ENCODE assay signal across 9 cellular contexts in the genomic region with DNA sequence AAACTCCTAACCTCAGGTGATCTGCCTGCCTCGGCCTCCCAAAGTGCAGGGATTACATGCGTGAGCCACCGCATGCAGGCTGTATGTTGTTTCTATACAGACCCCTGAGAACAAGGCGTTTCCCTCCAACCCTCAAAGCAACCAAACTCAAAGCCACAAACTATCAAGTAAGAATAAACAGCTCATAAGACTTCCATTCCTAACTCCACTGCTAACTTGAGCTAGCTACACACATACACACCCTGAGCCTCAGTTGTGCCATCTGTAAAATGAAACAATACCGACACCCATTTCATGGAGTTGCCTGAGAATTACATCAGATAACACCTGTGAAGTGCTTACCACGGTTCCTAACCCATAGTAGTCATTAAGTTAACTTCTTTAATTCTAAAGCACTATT.
DNase-seq lines count a peak whose midpoint lies in the region; ATAC-seq and TF ChIP-seq lines count a peak whose summit lies in the region.
"Had no signal": no experiment of that assay in that cellular context is flagged by ENCODE, and none has a peak within 500 bp of the region (broad histone marks: within the 10 kb centered on the region; RNA-seq: fewer than 3 reads in every experiment).

No MANE protein-coding gene starts in this region.

- 75 to 83% methylated on average over 6 of the region's 6 CpGs for WGBS in endodermal cell (ENCODE audit: insufficient coverage in 1 of 2, insufficient read length in 1 of 2), 2 experiments

- H3K9me2 ChIP-seq in GM23338 (ENCODE audit: insufficient read depth) (no peaks in the 10 kb centered on the region), PC-9 (ENCODE audit: insufficient read depth) (no peaks in the 10 kb centered on the region)

- DNase-seq in GM23338 (ENCODE audit: low spot score) (no peak), PC-9 (no peak), endodermal cell (no peak), left lobe of liver (ENCODE audit: low spot score) (no peak), NOMO-1 treated with DMSO at 0.1 percent for 48 hours (lab: John Stamatoyannopoulos, UW; ENCODE audit: unreplicated experiment) (no peak)
- no peak for DNase-seq in stimulated activated effector memory CD8-positive, alpha-beta T cell treated with anti-CD3 and anti-CD28 coated beads, Interleukin-12 subunit alpha, Interleukin-12 subunit beta, amount 100 ng/mL, for 72 hours (ENCODE audit: low spot score in 2 of 2)
- DNase-seq: stimulated activated CD4-positive, alpha-beta T cell treated with anti-CD3 and anti-CD28 coated beads, Interleukin-2, amount 100 ng/mL, for 48 hours had no signal

- intact Hi-C loops in PC-9 (cut with micrococcal nuclease; ENCODE audit: unreplicated experiment), result no loop called here

- H4K20me1 ChIP-seq in GM23338 (replicated peaks; ENCODE audit: insufficient read depth) (no peaks in the 10 kb centered on the region), PC-9 (ENCODE audit: insufficient read depth) (no peaks in the 10 kb centered on the region)

- H3K36me3 ChIP-seq in GM23338 (ENCODE audit: insufficient read depth) (no peaks in the 10 kb centered on the region), PC-9 (ENCODE audit: low read depth) (no peaks in the 10 kb centered on the region), endodermal cell (ENCODE audit: control insufficient read depth, insufficient read depth, low read length) (peaks cover 17% of the 10 kb centered on the region)

- no TSS peak for BruUV-seq in PC-9 (replicated peaks; lab: Mats Ljungman, UMichigan)

- H3F3A ChIP-seq in GM23338 (replicated peaks; ENCODE audit: low read depth) (peaks cover 27% of the 10 kb centered on the region), PC-9 (ENCODE audit: insufficient read depth, low read depth) (peaks cover 83% of the 10 kb centered on the region)

- H3K9me3 ChIP-seq in PC-9 (ENCODE audit: insufficient read depth, low read depth) (no peaks in the 10 kb centered on the region), endodermal cell (ENCODE audit: control insufficient read depth, low read length) (no peaks in the 10 kb centered on the region)

- no peaks in the 10 kb centered on the region for H3K27me3 ChIP-seq in GM23338 (ENCODE audit: insufficient read depth)
- H3K27me3 ChIP-seq in PC-9 (ENCODE audit: insufficient read depth, low read depth), result no peaks in the 10 kb centered on the region
- no peaks in the 10 kb centered on the region for H3K27me3 ChIP-seq in endodermal cell (ENCODE audit: control insufficient read depth, insufficient read depth, low read length, poor library complexity, severe bottlenecking)

- peak overlapping the region; percentile 90 for H3K9ac ChIP-seq in endodermal cell (ENCODE audit: extremely low read depth, low read length, poor library complexity, severe bottlenecking)

- H3K27me3 Mint-ChIP-seq in GM23338 (ENCODE audit: insufficient read depth, low read depth, poor library complexity) (peaks cover 4% of the 10 kb centered on the region), endodermal cell (ENCODE audit: insufficient read depth) (no peaks in the 10 kb centered on the region)

- H3K4me1 Mint-ChIP-seq in GM23338, result peaks cover 79% of the 10 kb centered on the region
- peaks cover 75% of the 10 kb centered on the region for H3K4me1 Mint-ChIP-seq in endodermal cell
- H3K4me1 Mint-ChIP-seq in stimulated activated effector memory CD8-positive, alpha-beta T cell treated with anti-CD3 and anti-CD28 coated beads, Interleukin-12 subunit alpha, Interleukin-12 subunit beta, amount 100 ng/mL, for 72 hours, result peaks cover 89% of the 10 kb centered on the region

- peak overlapping the region; percentile 100 for H3K27ac ChIP-seq in GM23338 (ENCODE audit: low read depth)
- peak overlapping the region; percentile 99 for H3K27ac ChIP-seq in PC-9
- no peak overlapping the region for H3K27ac ChIP-seq in endodermal cell (ENCODE audit: low read depth, low read length)

- no peak for ATAC-seq in GM23338
- ATAC-seq in stimulated activated effector memory CD8-positive, alpha-beta T cell treated with anti-CD3 and anti-CD28 coated beads, Interleukin-12 subunit alpha, Interleukin-12 subunit beta, amount 100 ng/mL, for 72 hours, result peak; percentile 8
- ATAC-seq in HG02938 (IDR thresholded peaks at IDR 0.05; ENCODE audit: unreplicated experiment), result no peak
- no peak for ATAC-seq in left lobe of liver
- no peak for ATAC-seq in HG03469 (IDR thresholded peaks at IDR 0.05; ENCODE audit: unreplicated experiment)

- H2AFZ ChIP-seq in GM23338, result no peak overlapping the region
- no peak overlapping the region for H2AFZ ChIP-seq in PC-9

- TF ChIP-seq CTCF in GM23338 (conservative IDR thresholded peaks at IDR 0.05; ENCODE audit: low read depth in 2 of 2) (no peak), PC-9 (conservative IDR thresholded peaks at IDR 0.05) (no peak), endodermal cell (conservative IDR thresholded peaks at IDR 0.05) (no peak)

- H3K79me2 ChIP-seq in GM23338 (replicated peaks; ENCODE audit: insufficient read depth) (peaks cover 62% of the 10 kb centered on the region), PC-9 (ENCODE audit: low read depth) (peaks cover 70% of the 10 kb centered on the region)

- peaks cover 3% of the 10 kb centered on the region; the same call in 1 of the 3 replicates for H3K36me3 Mint-ChIP-seq in GM23338 (ENCODE audit: low read depth)
- peaks cover 13% of the 10 kb centered on the region for H3K36me3 Mint-ChIP-seq in endodermal cell (ENCODE audit: low read depth)
- peaks cover 5% of the 10 kb centered on the region for H3K36me3 Mint-ChIP-seq in stimulated activated effector memory CD8-positive, alpha-beta T cell treated with anti-CD3 and anti-CD28 coated beads, Interleukin-12 subunit alpha, Interleukin-12 subunit beta, amount 100 ng/mL, for 72 hours

- H3K4me2 ChIP-seq in GM23338 (peak overlapping the region; percentile 72), PC-9 (peak overlapping the region; percentile 68)

- CTCF ChIA-PET in PC-9 (lab: Charles Lee), result interaction anchor here (0.5 to 0.6 kb wide), 2 partner anchors 20 to 65 kb away, joined by 3 read pairs; no protein-coding TSS in a partner anchor

- peak overlapping the region; percentile 98 for H3K27ac Mint-ChIP-seq in GM23338
- peak overlapping the region; percentile 96 for H3K27ac Mint-ChIP-seq in endodermal cell
- H3K27ac Mint-ChIP-seq in stimulated activated effector memory CD8-positive, alpha-beta T cell treated with anti-CD3 and anti-CD28 coated beads, Interleukin-12 subunit alpha, Interleukin-12 subunit beta, amount 100 ng/mL, for 72 hours, result peak overlapping the region; percentile 94

- peak overlapping the region; percentile 10; the same call in 1 of the 2 replicates for H3K4me3 ChIP-seq in GM23338
- H3K4me3 ChIP-seq in PC-9, result peak overlapping the region; percentile 34; the same call in 1 of the 2 replicates
- H3K4me3 ChIP-seq in endodermal cell (ENCODE audit: low read length), result peak overlapping the region; percentile 78

- H3K4me3 Mint-ChIP-seq in GM23338 (no peak overlapping the region), endodermal cell (peak overlapping the region; percentile 18)
- peak overlapping the region; percentile 19 for H3K4me3 Mint-ChIP-seq in stimulated activated effector memory CD8-positive, alpha-beta T cell treated with anti-CD3 and anti-CD28 coated beads, Interleukin-12 subunit alpha, Interleukin-12 subunit beta, amount 100 ng/mL, for 72 hours

- POLR2A ChIA-PET in PC-9 (lab: Charles Lee; ENCODE audit: unreplicated experiment), result interaction anchor here (0.6 to 1.7 kb wide), 3 partner anchors 24 to 71 kb away, joined by 4 to 12 read pairs (median 6); a partner anchor contains a TSS

- H3K9me3 Mint-ChIP-seq in GM23338 (no peaks in the 10 kb centered on the region; the same call in 2 of the 3 replicates), endodermal cell (no peaks in the 10 kb centered on the region)
- no peaks in the 10 kb centered on the region for H3K9me3 Mint-ChIP-seq in stimulated activated effector memory CD8-positive, alpha-beta T cell treated with anti-CD3 and anti-CD28 coated beads, Interleukin-12 subunit alpha, Interleukin-12 subunit beta, amount 100 ng/mL, for 72 hours

- H3K4me1 ChIP-seq in GM23338 (ENCODE audit: insufficient read depth) (peaks cover 66% of the 10 kb centered on the region), PC-9 (replicated peaks; ENCODE audit: insufficient read depth) (peaks cover 93% of the 10 kb centered on the region), endodermal cell (ENCODE audit: control insufficient read depth, insufficient read depth, low read length) (peaks cover 25% of the 10 kb centered on the region)

TF ChIP-seq in GM23338, 12 proteins besides CTCF, POLR2A, EP300 and RAD21 (continues in another document):
- no peak for TF ChIP-seq CREB1 (CRISPR knock-in tag; IDR thresholded peaks at IDR 0.05; ENCODE audit: low read depth)
- TF ChIP-seq, protein P1, sequence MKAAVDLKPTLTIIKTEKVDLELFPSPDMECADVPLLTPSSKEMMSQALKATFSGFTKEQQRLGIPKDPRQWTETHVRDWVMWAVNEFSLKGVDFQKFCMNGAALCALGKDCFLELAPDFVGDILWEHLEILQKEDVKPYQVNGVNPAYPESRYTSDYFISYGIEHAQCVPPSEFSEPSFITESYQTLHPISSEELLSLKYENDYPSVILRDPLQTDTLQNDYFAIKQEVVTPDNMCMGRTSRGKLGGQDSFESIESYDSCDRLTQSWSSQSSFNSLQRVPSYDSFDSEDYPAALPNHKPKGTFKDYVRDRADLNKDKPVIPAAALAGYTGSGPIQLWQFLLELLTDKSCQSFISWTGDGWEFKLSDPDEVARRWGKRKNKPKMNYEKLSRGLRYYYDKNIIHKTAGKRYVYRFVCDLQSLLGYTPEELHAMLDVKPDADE (IDR thresholded peaks at IDR 0.05), result no peak
- no peak for TF ChIP-seq POLR2AphosphoS5 (IDR thresholded peaks at IDR 0.05; ENCODE audit: low read depth)
- no peak for TF ChIP-seq NANOG (IDR thresholded peaks at IDR 0.05; ENCODE audit: borderline replicate concordance)
- no peak for TF ChIP-seq STAT1 (IDR thresholded peaks at IDR 0.05; ENCODE audit: unreplicated experiment)
- no peak for TF ChIP-seq ZNF331 (CRISPR knock-in tag; IDR thresholded peaks at IDR 0.05; ENCODE audit: low read depth)

Comparison
In these comparisons a context has a peak if more than half of its experiments do, and no peak if none do; other contexts are left out.
1. H3K4me3 ChIP-seq: peak in every context shown above with its lines; median percentile 78 in endodermal cell; 34 in PC-9; 10 in GM23338.